Comparison of ENCODE assay signal across 12 cellular contexts in genomic region chr17:58278661-58279015, GRCh38. TPM values are rescaled to one million over a fixed set of nuclear protein-coding genes. Genes with fewer than 3 reads are reported as not detected.
DNase-seq lines count a peak whose midpoint lies in the region; ATAC-seq and TF ChIP-seq lines count a peak whose summit lies in the region.
"Had no signal": no experiment of that assay in that cellular context is flagged by ENCODE, and none has a peak within 500 bp of the region (broad histone marks: within the 10 kb centered on the region; RNA-seq: fewer than 3 reads in every experiment).

No MANE protein-coding gene starts in this region.

- H3K4me2 ChIP-seq in BLaER1 (peak overlapping the region; percentile 9; the same call in 1 of the 2 replicates), osteoblast (ENCODE audit: insufficient read depth, low read length) (peak overlapping the region; percentile 18)

- peak; percentile 52; the same call in 1 of the 2 replicates for ATAC-seq in Panc1
- peak; percentile 84 for ATAC-seq in Right ventricle myocardium superior (ENCODE audit: poor library complexity)
- no peak for ATAC-seq in HG02970 (IDR thresholded peaks at IDR 0.05; ENCODE audit: low FRiP score, unreplicated experiment)
- no peak for ATAC-seq in GM19035 (IDR thresholded peaks at IDR 0.05; ENCODE audit: unreplicated experiment)
- no peak for ATAC-seq in GM19328 (IDR thresholded peaks at IDR 0.05; ENCODE audit: unreplicated experiment)

- H3K9me3 ChIP-seq in BLaER1 (no peaks in the 10 kb centered on the region), Panc1 (ENCODE audit: control insufficient read depth, insufficient read depth, low read depth, low read length) (no peaks in the 10 kb centered on the region), osteoblast (ENCODE audit: low read depth, low read length) (no peaks in the 10 kb centered on the region)

- H3K4me3 ChIP-seq in BLaER1 (no peak overlapping the region), Panc1 (ENCODE audit: low read depth in 2 of 2, low read length in 2 of 2) (no peak overlapping the region), osteoblast (ENCODE audit: insufficient read depth, low read length) (no peak overlapping the region)

- no peaks in the 10 kb centered on the region for H3K79me2 ChIP-seq in osteoblast (ENCODE audit: insufficient read depth, low read length)

- H3K4me1 ChIP-seq in BLaER1 (peaks cover 62% of the 10 kb centered on the region), Panc1 (ENCODE audit: control insufficient read depth, insufficient read depth, low read length) (no peaks in the 10 kb centered on the region), osteoblast (ENCODE audit: insufficient read depth, low read length) (no peaks in the 10 kb centered on the region)

- H3K36me3 ChIP-seq in BLaER1 (no peaks in the 10 kb centered on the region), Panc1 (ENCODE audit: control insufficient read depth, insufficient read depth, low read length) (no peaks in the 10 kb centered on the region), osteoblast (ENCODE audit: insufficient read depth, low read length) (no peaks in the 10 kb centered on the region)

- no TSS peak for BruUV-seq in Panc1 (replicated peaks; lab: Mats Ljungman, UMichigan)

- DNase-seq in Panc1 (ENCODE audit: low read depth, low spot score) (no peak), Right ventricle myocardium superior (peak; percentile 75), osteoblast (ENCODE audit: insufficient read length, low spot score, missing footprints) (peak; percentile 88), NCI-H2081 treated with DMSO at 0.1 percent for 48 hours (lab: John Stamatoyannopoulos, UW) (no peak)
- DNase-seq: activated CD4-positive, alpha-beta T cell treated with anti-CD3 and anti-CD28 coated beads, Interleukin-2, amount 50 U/mL, for 1 hour; activated naive CD4-positive, alpha-beta T cell treated with Interleukin-2 at 50 U/mL for 16 hours; NCI-H1436 treated with DMSO at 0.1 percent for 48 hours had no signal

- POLR2A ChIA-PET in Panc1 (lab: Charles Lee): no interaction called here

- H3K27me3 ChIP-seq in BLaER1 (no peaks in the 10 kb centered on the region), Panc1 (ENCODE audit: control insufficient read depth, insufficient read depth, low read length) (no peaks in the 10 kb centered on the region), osteoblast (ENCODE audit: insufficient read depth, low read length) (peaks cover under 1% of the 10 kb centered on the region)

- intact Hi-C loops in Panc1 (cut with micrococcal nuclease; ENCODE audit: unreplicated experiment): no loop called here
- intact Hi-C loops in Right ventricle myocardium superior (cut with DNase I): no loop called here

- H2AFZ ChIP-seq in osteoblast (ENCODE audit: low read length): peak overlapping the region; percentile 70

- H3K27ac ChIP-seq in BLaER1: peak overlapping the region; percentile 88
- H3K27ac ChIP-seq in Panc1 (ENCODE audit: low read length): no peak overlapping the region
- H3K27ac ChIP-seq in osteoblast (ENCODE audit: low read depth, low read length): no peak overlapping the region

- in situ Hi-C loops in Panc1 (cut with HindIII; ENCODE audit: low pct_unique_long_range_greater_than_20kb, low sequenced_read_pairs): no loop called here

- TF ChIP-seq CTCF in Panc1 (IDR thresholded peaks at IDR 0.05) (no peak), osteoblast (IDR thresholded peaks at IDR 0.05; ENCODE audit: extremely low read depth, low read depth, low read length) (no peak)

- H3K9ac ChIP-seq in BLaER1: no peak overlapping the region

- CTCF ChIA-PET in Panc1 (lab: Charles Lee): no interaction called here

- no peaks in the 10 kb centered on the region for H4K20me1 ChIP-seq in BLaER1
- no peaks in the 10 kb centered on the region for H4K20me1 ChIP-seq in osteoblast (ENCODE audit: insufficient read depth, low read length)

RNA-seq across cellular contexts. Expression of gene MPO, which starts 2.1 kb away (rescaled TPM):
- total RNA-seq in Panc1 (2021; ENCODE audit: unreplicated experiment): not detected
- polyA plus RNA-seq in Panc1 (2012; ENCODE audit: insufficient read length): not detected
- total RNA-seq in Right ventricle myocardium superior: 0.05 TPM
- under 0.01 TPM in 1 of 2 replicates, not detected in the other for total RNA-seq in osteoblast

RNA-seq across cellular contexts. Expression of gene LPO, which starts 40.3 kb away (rescaled TPM):
- not detected for total RNA-seq in Panc1 (2021; ENCODE audit: unreplicated experiment)
- 0.16 TPM for polyA plus RNA-seq in Panc1 (2012; ENCODE audit: insufficient read length)
- not detected for total RNA-seq in Right ventricle myocardium superior
- total RNA-seq in osteoblast: under 0.01 TPM in 1 of 2 replicates, not detected in the other
- total RNA-seq: T-helper 1 cell treated with Interleukin-12 subunit alpha and Interleukin-12 subunit beta and Interleukin-4 antibody, amounts not matched to agents 30 ng/mL and 1 ng/mL, for 36 hours had no signal

RNA-seq across cellular contexts. Expression of gene TSPOAP1, which starts 50.0 kb away (rescaled TPM):
- total RNA-seq in Panc1 (2021; ENCODE audit: unreplicated experiment): 0.05 TPM
- 0.05 TPM for polyA plus RNA-seq in Panc1 (2012; ENCODE audit: insufficient read length)
- total RNA-seq in Right ventricle myocardium superior: 13.6 TPM
- total RNA-seq in osteoblast: 3.8 and 4.3 TPM in 2 replicates

RNA-seq across cellular contexts. Expression of gene MKS1, which starts 59.6 kb away (rescaled TPM):
- total RNA-seq in Panc1 (2021; ENCODE audit: unreplicated experiment) (12.1 TPM), Right ventricle myocardium superior (7.9 TPM), osteoblast (9.7 and 11.2 TPM in 2 replicates)
- polyA plus RNA-seq in Panc1 (2012; ENCODE audit: insufficient read length): 8.9 TPM

Comparison
In these comparisons a context has a peak if more than half of its experiments do, and no peak if none do; other contexts are left out.
1. ATAC-seq: peak in Panc1 (single experiment) and Right ventricle myocardium superior (single experiment); none in HG02970 (single experiment), GM19035 (single experiment) and GM19328 (single experiment).
2. DNase-seq: peak in Right ventricle myocardium superior (single experiment) and osteoblast (single experiment); none in Panc1 (single experiment) and NCI-H2081 treated with DMSO at 0.1 percent for 48 hours (single experiment).